28 cellular contexts compared by ENCODE assay signal in genomic region chr2:59303272-59303671, GRCh38.
"Had no signal": no experiment of that assay in that cellular context is flagged by ENCODE, and none has a peak within 500 bp of the region (broad histone marks: within the 10 kb centered on the region; RNA-seq: fewer than 3 reads in every experiment).

No MANE protein-coding gene starts in this region.

- H3K27me3 ChIP-seq: colonic mucosa, esophagus muscularis mucosa, esophagus squamous epithelium, gastrocnemius medialis, gastroesophageal sphincter, heart left ventricle had no signal

- DNase-seq: colonic mucosa; cortex of kidney; dermis blood vessel endothelial cell; dorsolateral prefrontal cortex; effector CD4-positive, alpha-beta T cell; effector CD8-positive, alpha-beta T cell; effector memory CD4-positive, alpha-beta T cell; effector memory CD8-positive, alpha-beta T cell; endodermal cell; erythroblast; esophagus squamous epithelium; foreskin fibroblast; foreskin keratinocyte; foreskin melanocyte; gastrocnemius medialis; glutamatergic neuron; head of caudate nucleus; heart left ventricle; heart right ventricle had no signal

- H3K4me3 ChIP-seq: colonic mucosa, coronary artery, dorsolateral prefrontal cortex, esophagus muscularis mucosa, esophagus squamous epithelium, gastrocnemius medialis, gastroesophageal sphincter, heart left ventricle, heart right ventricle had no signal

- ATAC-seq: effector memory CD8-positive, alpha-beta T cell; esophagus mucosa; foreskin keratinocyte; gastrocnemius medialis; gastroesophageal sphincter; heart left ventricle; heart right ventricle had no signal

- H3K9me3 ChIP-seq: colonic mucosa, esophagus muscularis mucosa, esophagus squamous epithelium, gastrocnemius medialis, gastroesophageal sphincter, heart left ventricle, heart right ventricle had no signal

- H3K36me3 ChIP-seq: colonic mucosa, esophagus muscularis mucosa, esophagus squamous epithelium, gastrocnemius medialis, gastroesophageal sphincter, heart left ventricle, heart right ventricle had no signal

- H3K4me1 ChIP-seq: colonic mucosa, foreskin keratinocyte, gastrocnemius medialis had no signal

- FAIRE-seq: colon, endometrium, endothelial cell of umbilical vein, frontal cortex had no signal

- H3K27ac ChIP-seq: colonic mucosa, coronary artery, dorsolateral prefrontal cortex, epithelial cell of prostate, esophagus muscularis mucosa, esophagus squamous epithelium, foreskin keratinocyte, gastrocnemius medialis, gastroesophageal sphincter, heart left ventricle, heart right ventricle had no signal
